In genomic region chr11:2268911-2269600, GRCh38 we compare ENCODE assay signal across 1 cellular context.
TF ChIP-seq lines count a peak whose summit lies in the region.

No MANE protein-coding gene starts in this region.

TF ChIP-seq in HepG2, 621 proteins besides CTCF, POLR2A, EP300 and RAD21 (continued from another document and continues in another):
- no peak for TF ChIP-seq RAD51 (IDR thresholded peaks at IDR 0.05; ENCODE audit: borderline replicate concordance)
- TF ChIP-seq, protein P1, sequence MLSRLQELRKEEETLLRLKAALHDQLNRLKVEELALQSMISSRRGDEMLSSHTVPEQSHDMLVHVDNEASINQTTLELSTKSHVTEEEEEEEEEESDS (CRISPR knock-in tag; IDR thresholded peaks at IDR 0.05; ENCODE audit: borderline replicate concordance): no peak
- TF ChIP-seq STAG1 (CRISPR knock-in tag; IDR thresholded peaks at IDR 0.05): no peak
- no peak for TF ChIP-seq ZBTB43 (CRISPR knock-in tag; conservative IDR thresholded peaks at IDR 0.05)
- TF ChIP-seq ZBTB38 (CRISPR knock-in tag; IDR thresholded peaks at IDR 0.05): peak; percentile 26; the same call in 1 of the 2 replicates
- TF ChIP-seq HMGXB4 (CRISPR knock-in tag; IDR thresholded peaks at IDR 0.05; ENCODE audit: borderline replicate concordance in 1 of 2, low read depth in 1 of 2): 0 out of 4 replicates have a peak, but pooled peaks of 1 of the 2 experiments have one; percentile 42
- no peak for TF ChIP-seq CHCHD3 (CRISPR knock-in tag; IDR thresholded peaks at IDR 0.05)
- peak; percentile 59 for TF ChIP-seq SRSF1 (optimal IDR thresholded peaks at IDR 0.05; ENCODE audit: low read depth, low read length)
- TF ChIP-seq ATAD3A (CRISPR knock-in tag; IDR thresholded peaks at IDR 0.05): no peak
- no peak for TF ChIP-seq ZNF326 (CRISPR knock-in tag; IDR thresholded peaks at IDR 0.05; ENCODE audit: borderline replicate concordance)
- no peak for TF ChIP-seq ZNF678 (CRISPR knock-in tag; IDR thresholded peaks at IDR 0.05)
- no peak for TF ChIP-seq MAFG (CRISPR knock-in tag; IDR thresholded peaks at IDR 0.05)
- no peak for TF ChIP-seq REPIN1 (CRISPR knock-in tag; IDR thresholded peaks at IDR 0.05; ENCODE audit: borderline replicate concordance, low read depth)
- TF ChIP-seq ZNF660 (CRISPR knock-in tag; IDR thresholded peaks at IDR 0.05; ENCODE audit: borderline replicate concordance, low read depth): no peak
- TF ChIP-seq ARHGAP35 (CRISPR knock-in tag; IDR thresholded peaks at IDR 0.05; ENCODE audit: borderline replicate concordance): no peak
- no peak for TF ChIP-seq SYNCRIP (IDR thresholded peaks at IDR 0.05; ENCODE audit: insufficient read depth, low read depth, low read length)
- TF ChIP-seq ZNF382 (CRISPR knock-in tag; IDR thresholded peaks at IDR 0.05; ENCODE audit: borderline replicate concordance): no peak
- TF ChIP-seq GMEB2 (CRISPR knock-in tag; IDR thresholded peaks at IDR 0.05; ENCODE audit: low read depth): no peak
- TF ChIP-seq KDM2A (CRISPR knock-in tag; IDR thresholded peaks at IDR 0.05; ENCODE audit: borderline replicate concordance, low read depth): peak; percentile 68
- TF ChIP-seq CENPBD1 (CRISPR knock-in tag; IDR thresholded peaks at IDR 0.05; ENCODE audit: borderline replicate concordance, low read depth): no peak
- TF ChIP-seq, protein P2, sequence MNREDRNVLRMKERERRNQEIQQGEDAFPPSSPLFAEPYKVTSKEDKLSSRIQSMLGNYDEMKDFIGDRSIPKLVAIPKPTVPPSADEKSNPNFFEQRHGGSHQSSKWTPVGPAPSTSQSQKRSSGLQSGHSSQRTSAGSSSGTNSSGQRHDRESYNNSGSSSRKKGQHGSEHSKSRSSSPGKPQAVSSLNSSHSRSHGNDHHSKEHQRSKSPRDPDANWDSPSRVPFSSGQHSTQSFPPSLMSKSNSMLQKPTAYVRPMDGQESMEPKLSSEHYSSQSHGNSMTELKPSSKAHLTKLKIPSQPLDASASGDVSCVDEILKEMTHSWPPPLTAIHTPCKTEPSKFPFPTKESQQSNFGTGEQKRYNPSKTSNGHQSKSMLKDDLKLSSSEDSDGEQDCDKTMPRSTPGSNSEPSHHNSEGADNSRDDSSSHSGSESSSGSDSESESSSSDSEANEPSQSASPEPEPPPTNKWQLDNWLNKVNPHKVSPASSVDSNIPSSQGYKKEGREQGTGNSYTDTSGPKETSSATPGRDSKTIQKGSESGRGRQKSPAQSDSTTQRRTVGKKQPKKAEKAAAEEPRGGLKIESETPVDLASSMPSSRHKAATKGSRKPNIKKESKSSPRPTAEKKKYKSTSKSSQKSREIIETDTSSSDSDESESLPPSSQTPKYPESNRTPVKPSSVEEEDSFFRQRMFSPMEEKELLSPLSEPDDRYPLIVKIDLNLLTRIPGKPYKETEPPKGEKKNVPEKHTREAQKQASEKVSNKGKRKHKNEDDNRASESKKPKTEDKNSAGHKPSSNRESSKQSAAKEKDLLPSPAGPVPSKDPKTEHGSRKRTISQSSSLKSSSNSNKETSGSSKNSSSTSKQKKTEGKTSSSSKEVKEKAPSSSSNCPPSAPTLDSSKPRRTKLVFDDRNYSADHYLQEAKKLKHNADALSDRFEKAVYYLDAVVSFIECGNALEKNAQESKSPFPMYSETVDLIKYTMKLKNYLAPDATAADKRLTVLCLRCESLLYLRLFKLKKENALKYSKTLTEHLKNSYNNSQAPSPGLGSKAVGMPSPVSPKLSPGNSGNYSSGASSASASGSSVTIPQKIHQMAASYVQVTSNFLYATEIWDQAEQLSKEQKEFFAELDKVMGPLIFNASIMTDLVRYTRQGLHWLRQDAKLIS (CRISPR knock-in tag; IDR thresholded peaks at IDR 0.05): no peak
- TF ChIP-seq, protein P3, sequence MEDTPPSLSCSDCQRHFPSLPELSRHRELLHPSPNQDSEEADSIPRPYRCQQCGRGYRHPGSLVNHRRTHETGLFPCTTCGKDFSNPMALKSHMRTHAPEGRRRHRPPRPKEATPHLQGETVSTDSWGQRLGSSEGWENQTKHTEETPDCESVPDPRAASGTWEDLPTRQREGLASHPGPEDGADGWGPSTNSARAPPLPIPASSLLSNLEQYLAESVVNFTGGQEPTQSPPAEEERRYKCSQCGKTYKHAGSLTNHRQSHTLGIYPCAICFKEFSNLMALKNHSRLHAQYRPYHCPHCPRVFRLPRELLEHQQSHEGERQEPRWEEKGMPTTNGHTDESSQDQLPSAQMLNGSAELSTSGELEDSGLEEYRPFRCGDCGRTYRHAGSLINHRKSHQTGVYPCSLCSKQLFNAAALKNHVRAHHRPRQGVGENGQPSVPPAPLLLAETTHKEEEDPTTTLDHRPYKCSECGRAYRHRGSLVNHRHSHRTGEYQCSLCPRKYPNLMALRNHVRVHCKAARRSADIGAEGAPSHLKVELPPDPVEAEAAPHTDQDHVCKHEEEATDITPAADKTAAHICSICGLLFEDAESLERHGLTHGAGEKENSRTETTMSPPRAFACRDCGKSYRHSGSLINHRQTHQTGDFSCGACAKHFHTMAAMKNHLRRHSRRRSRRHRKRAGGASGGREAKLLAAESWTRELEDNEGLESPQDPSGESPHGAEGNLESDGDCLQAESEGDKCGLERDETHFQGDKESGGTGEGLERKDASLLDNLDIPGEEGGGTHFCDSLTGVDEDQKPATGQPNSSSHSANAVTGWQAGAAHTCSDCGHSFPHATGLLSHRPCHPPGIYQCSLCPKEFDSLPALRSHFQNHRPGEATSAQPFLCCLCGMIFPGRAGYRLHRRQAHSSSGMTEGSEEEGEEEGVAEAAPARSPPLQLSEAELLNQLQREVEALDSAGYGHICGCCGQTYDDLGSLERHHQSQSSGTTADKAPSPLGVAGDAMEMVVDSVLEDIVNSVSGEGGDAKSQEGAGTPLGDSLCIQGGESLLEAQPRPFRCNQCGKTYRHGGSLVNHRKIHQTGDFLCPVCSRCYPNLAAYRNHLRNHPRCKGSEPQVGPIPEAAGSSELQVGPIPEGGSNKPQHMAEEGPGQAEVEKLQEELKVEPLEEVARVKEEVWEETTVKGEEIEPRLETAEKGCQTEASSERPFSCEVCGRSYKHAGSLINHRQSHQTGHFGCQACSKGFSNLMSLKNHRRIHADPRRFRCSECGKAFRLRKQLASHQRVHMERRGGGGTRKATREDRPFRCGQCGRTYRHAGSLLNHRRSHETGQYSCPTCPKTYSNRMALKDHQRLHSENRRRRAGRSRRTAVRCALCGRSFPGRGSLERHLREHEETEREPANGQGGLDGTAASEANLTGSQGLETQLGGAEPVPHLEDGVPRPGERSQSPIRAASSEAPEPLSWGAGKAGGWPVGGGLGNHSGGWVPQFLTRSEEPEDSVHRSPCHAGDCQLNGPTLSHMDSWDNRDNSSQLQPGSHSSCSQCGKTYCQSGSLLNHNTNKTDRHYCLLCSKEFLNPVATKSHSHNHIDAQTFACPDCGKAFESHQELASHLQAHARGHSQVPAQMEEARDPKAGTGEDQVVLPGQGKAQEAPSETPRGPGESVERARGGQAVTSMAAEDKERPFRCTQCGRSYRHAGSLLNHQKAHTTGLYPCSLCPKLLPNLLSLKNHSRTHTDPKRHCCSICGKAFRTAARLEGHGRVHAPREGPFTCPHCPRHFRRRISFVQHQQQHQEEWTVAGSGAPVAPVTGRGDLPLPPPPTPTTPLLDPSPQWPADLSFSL (CRISPR knock-in tag; IDR thresholded peaks at IDR 0.05): no peak
- TF ChIP-seq, protein P4, sequence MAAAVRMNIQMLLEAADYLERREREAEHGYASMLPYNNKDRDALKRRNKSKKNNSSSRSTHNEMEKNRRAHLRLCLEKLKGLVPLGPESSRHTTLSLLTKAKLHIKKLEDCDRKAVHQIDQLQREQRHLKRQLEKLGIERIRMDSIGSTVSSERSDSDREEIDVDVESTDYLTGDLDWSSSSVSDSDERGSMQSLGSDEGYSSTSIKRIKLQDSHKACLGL (CRISPR knock-in tag; IDR thresholded peaks at IDR 0.05): no peak
- peak; percentile 56; the same call in 1 of the 2 replicates for TF ChIP-seq KDM5B (CRISPR knock-in tag; IDR thresholded peaks at IDR 0.05; ENCODE audit: borderline replicate concordance)
- no peak for TF ChIP-seq ZNF557 (CRISPR knock-in tag; IDR thresholded peaks at IDR 0.05)
- TF ChIP-seq ZBTB39 (CRISPR knock-in tag; IDR thresholded peaks at IDR 0.05): no peak
- no peak for TF ChIP-seq EHMT2 (IDR thresholded peaks at IDR 0.05; ENCODE audit: borderline replicate concordance, low read depth, low read length)
- no peak for TF ChIP-seq RFX3 (CRISPR knock-in tag; IDR thresholded peaks at IDR 0.05)
- TF ChIP-seq ZNF205 (CRISPR knock-in tag; IDR thresholded peaks at IDR 0.05): 0 out of 2 replicates have a peak, but pooled peaks have one; percentile 32
- no peak for TF ChIP-seq ZNF264 (CRISPR knock-in tag; IDR thresholded peaks at IDR 0.05)
- no peak for TF ChIP-seq ZNF34 (CRISPR knock-in tag; IDR thresholded peaks at IDR 0.05; ENCODE audit: borderline replicate concordance)
- peak; percentile 85 for TF ChIP-seq ZNF746 (CRISPR knock-in tag; IDR thresholded peaks at IDR 0.05)
- no peak for TF ChIP-seq KDM1A (CRISPR knock-in tag; IDR thresholded peaks at IDR 0.05)
- no peak for TF ChIP-seq ZNF558 (CRISPR knock-in tag; IDR thresholded peaks at IDR 0.05; ENCODE audit: borderline replicate concordance)
- TF ChIP-seq, protein P5, sequence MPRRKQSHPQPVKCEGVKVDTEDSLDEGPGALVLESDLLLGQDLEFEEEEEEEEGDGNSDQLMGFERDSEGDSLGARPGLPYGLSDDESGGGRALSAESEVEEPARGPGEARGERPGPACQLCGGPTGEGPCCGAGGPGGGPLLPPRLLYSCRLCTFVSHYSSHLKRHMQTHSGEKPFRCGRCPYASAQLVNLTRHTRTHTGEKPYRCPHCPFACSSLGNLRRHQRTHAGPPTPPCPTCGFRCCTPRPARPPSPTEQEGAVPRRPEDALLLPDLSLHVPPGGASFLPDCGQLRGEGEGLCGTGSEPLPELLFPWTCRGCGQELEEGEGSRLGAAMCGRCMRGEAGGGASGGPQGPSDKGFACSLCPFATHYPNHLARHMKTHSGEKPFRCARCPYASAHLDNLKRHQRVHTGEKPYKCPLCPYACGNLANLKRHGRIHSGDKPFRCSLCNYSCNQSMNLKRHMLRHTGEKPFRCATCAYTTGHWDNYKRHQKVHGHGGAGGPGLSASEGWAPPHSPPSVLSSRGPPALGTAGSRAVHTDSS (CRISPR knock-in tag; conservative IDR thresholded peaks at IDR 0.05): no peak
- no peak for TF ChIP-seq ZNF569 (CRISPR knock-in tag; IDR thresholded peaks at IDR 0.05; ENCODE audit: borderline replicate concordance)
- TF ChIP-seq PHF5A (CRISPR knock-in tag; IDR thresholded peaks at IDR 0.05; ENCODE audit: low read depth, unreplicated experiment): no peak
- no peak for TF ChIP-seq MLLT10 (CRISPR knock-in tag; IDR thresholded peaks at IDR 0.05)
- no peak for TF ChIP-seq KDM5A (IDR thresholded peaks at IDR 0.05; ENCODE audit: borderline replicate concordance, low read length)
- TF ChIP-seq, protein P6, sequence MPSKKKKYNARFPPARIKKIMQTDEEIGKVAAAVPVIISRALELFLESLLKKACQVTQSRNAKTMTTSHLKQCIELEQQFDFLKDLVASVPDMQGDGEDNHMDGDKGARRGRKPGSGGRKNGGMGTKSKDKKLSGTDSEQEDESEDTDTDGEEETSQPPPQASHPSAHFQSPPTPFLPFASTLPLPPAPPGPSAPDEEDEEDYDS (CRISPR knock-in tag; IDR thresholded peaks at IDR 0.05): no peak
- no peak for TF ChIP-seq SMARCE1 (IDR thresholded peaks at IDR 0.05; ENCODE audit: borderline replicate concordance)
- no peak for TF ChIP-seq KLF15 (CRISPR knock-in tag; IDR thresholded peaks at IDR 0.05; ENCODE audit: borderline replicate concordance)
- TF ChIP-seq ZNF747 (CRISPR knock-in tag; IDR thresholded peaks at IDR 0.05; ENCODE audit: borderline replicate concordance): no peak
